In the genomic region with DNA sequence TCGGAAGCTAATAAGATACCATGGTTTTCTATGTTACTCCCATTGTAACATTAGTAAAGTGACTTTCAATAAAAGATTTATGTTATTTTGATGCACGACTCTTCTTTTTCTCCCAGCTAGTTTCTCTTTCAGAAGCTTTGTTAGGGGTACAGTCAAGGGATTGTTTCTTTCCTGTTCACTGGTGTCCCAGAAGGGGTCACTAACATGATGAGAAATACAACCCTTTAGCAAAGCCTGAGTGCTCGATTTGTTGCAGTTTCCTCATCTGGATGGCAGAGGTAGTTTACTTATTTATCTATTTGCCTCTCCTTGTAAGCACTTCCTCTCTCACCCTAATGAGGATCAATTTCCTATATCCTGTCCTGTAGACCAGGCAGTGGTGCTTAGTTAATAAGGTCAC, we compare ENCODE assay signal across 28 cellular contexts. TPM values are rescaled to one million over a fixed set of nuclear protein-coding genes. Genes with fewer than 3 reads are reported as not detected.
DNase-seq lines count a peak whose midpoint lies in the region; ATAC-seq and TF ChIP-seq lines count a peak whose summit lies in the region.
"Had no signal": no experiment of that assay in that cellular context is flagged by ENCODE, and none has a peak within 500 bp of the region (broad histone marks: within the 10 kb centered on the region; RNA-seq: fewer than 3 reads in every experiment).

No MANE protein-coding gene starts in this region.

- POLR2A ChIA-PET in activated CD8-positive, alpha-beta T cell treated with anti-CD3 and anti-CD28 coated beads for 36 hours (lab: Charles Lee) = interaction anchor here (1.5 to 2.1 kb wide), 2 partner anchors 9 to 11 kb away, joined by 4 to 5 read pairs; no protein-coding TSS in a partner anchor
- POLR2A ChIA-PET in activated CD8-positive, alpha-beta T cell treated with anti-CD3 and anti-CD28 coated beads, Interleukin-2, amount 10 ng/mL, durations not matched to agents 7 days and 5 days (lab: Charles Lee) = no interaction called here

- H3K9me3 ChIP-seq in T-helper 17 cell (ENCODE audit: control insufficient read depth, low read length, poor library complexity, severe bottlenecking) = no peaks in the 10 kb centered on the region
- H3K9me3 ChIP-seq: heart right ventricle, right atrium auricular region had no signal

- intact Hi-C loops in activated CD8-positive, alpha-beta T cell treated with anti-CD3 and anti-CD28 coated beads for 36 hours (cut with micrococcal nuclease) = no loop called here

- peak overlapping the region; percentile 49 for H3K27ac Mint-ChIP-seq in activated CD8-positive, alpha-beta T cell treated with anti-CD3 and anti-CD28 coated beads for 36 hours
- no peak overlapping the region for H3K27ac Mint-ChIP-seq in activated CD8-positive, alpha-beta T cell treated with anti-CD3 and anti-CD28 coated beads, Interleukin-2, amount 10 ng/mL, durations not matched to agents 7 days and 5 days
- H3K27ac Mint-ChIP-seq in central memory CD8-positive, alpha-beta T cell (ENCODE audit: low read depth) = peak overlapping the region; percentile 20
- no peak overlapping the region for H3K27ac Mint-ChIP-seq in T-helper 17 cell
- H3K27ac Mint-ChIP-seq: activated CD4-positive, alpha-beta T cell treated with anti-CD3 and anti-CD28 coated beads, Interleukin-2, amount 10 ng/mL, durations not matched to agents 24 days and 14 days; activated naive CD4-positive, alpha-beta T cell treated with anti-CD3 and anti-CD28 coated beads for 36 hours; GM23338; HFFc6 had no signal

- H3K4me1 Mint-ChIP-seq in activated CD8-positive, alpha-beta T cell treated with anti-CD3 and anti-CD28 coated beads for 36 hours (ENCODE audit: low read depth) = peaks cover 21% of the 10 kb centered on the region
- H3K4me1 Mint-ChIP-seq in activated CD8-positive, alpha-beta T cell treated with anti-CD3 and anti-CD28 coated beads, Interleukin-2, amount 10 ng/mL, durations not matched to agents 7 days and 5 days (ENCODE audit: low read depth) = peaks cover 6% of the 10 kb centered on the region
- peaks cover 24% of the 10 kb centered on the region for H3K4me1 Mint-ChIP-seq in central memory CD8-positive, alpha-beta T cell
- peaks cover 5% of the 10 kb centered on the region for H3K4me1 Mint-ChIP-seq in T-helper 17 cell
- H3K4me1 Mint-ChIP-seq: CD14-positive monocyte had no signal

- TF ChIP-seq CTCF in activated CD8-positive, alpha-beta T cell treated with anti-CD3 and anti-CD28 coated beads for 36 hours (IDR thresholded peaks at IDR 0.05) = no peak

- no peak for ATAC-seq in activated CD8-positive, alpha-beta T cell treated with anti-CD3 and anti-CD28 coated beads for 36 hours
- ATAC-seq in activated CD8-positive, alpha-beta T cell treated with anti-CD3 and anti-CD28 coated beads, Interleukin-2, amount 10 ng/mL, durations not matched to agents 7 days and 5 days = no peak
- peak; percentile 37 for ATAC-seq in GM18517 (IDR thresholded peaks at IDR 0.05; ENCODE audit: unreplicated experiment)
- peak; percentile 45 for ATAC-seq in HG03342 (IDR thresholded peaks at IDR 0.05; ENCODE audit: unreplicated experiment)
- ATAC-seq in central memory CD8-positive, alpha-beta T cell (replicated peaks; ENCODE audit: extremely low read depth, poor library complexity, severe bottlenecking) = peak; percentile 32
- ATAC-seq in T-helper 17 cell = no peak
- ATAC-seq: activated T-cell treated with anti-CD3 and anti-CD28 coated beads, Interleukin-2, amount 50 U/mL, for 4 hours; GM23338; heart right ventricle; Panc1; stimulated activated naive CD8-positive, alpha-beta T cell treated with anti-CD3 and anti-CD28 coated beads, Interleukin-15, Interleukin-2, amounts not matched to agents 100 U/mL and 50 U/mL, for 24 hours had no signal

- no peak overlapping the region for H3K4me3 Mint-ChIP-seq in activated CD8-positive, alpha-beta T cell treated with anti-CD3 and anti-CD28 coated beads for 36 hours
- H3K4me3 Mint-ChIP-seq in activated CD8-positive, alpha-beta T cell treated with anti-CD3 and anti-CD28 coated beads, Interleukin-2, amount 10 ng/mL, durations not matched to agents 7 days and 5 days = no peak overlapping the region
- H3K4me3 Mint-ChIP-seq in central memory CD8-positive, alpha-beta T cell = no peak overlapping the region
- H3K4me3 Mint-ChIP-seq in T-helper 17 cell = no peak overlapping the region
- H3K4me3 Mint-ChIP-seq: activated CD4-positive, alpha-beta T cell treated with anti-CD3 and anti-CD28 coated beads, Interleukin-2, amount 10 ng/mL, durations not matched to agents 24 days and 14 days; activated naive CD4-positive, alpha-beta T cell treated with anti-CD3 and anti-CD28 coated beads for 36 hours; activated T-cell treated with anti-CD3 and anti-CD28 coated beads, Interleukin-2, amount 50 U/mL, for 4 hours; CD14-positive monocyte; GM23338; HFFc6 had no signal

- H3K27me3 Mint-ChIP-seq in activated CD8-positive, alpha-beta T cell treated with anti-CD3 and anti-CD28 coated beads for 36 hours = no peaks in the 10 kb centered on the region
- H3K27me3 Mint-ChIP-seq in activated CD8-positive, alpha-beta T cell treated with anti-CD3 and anti-CD28 coated beads, Interleukin-2, amount 10 ng/mL, durations not matched to agents 7 days and 5 days (ENCODE audit: low read depth) = no peaks in the 10 kb centered on the region
- no peaks in the 10 kb centered on the region for H3K27me3 Mint-ChIP-seq in central memory CD8-positive, alpha-beta T cell
- no peaks in the 10 kb centered on the region for H3K27me3 Mint-ChIP-seq in T-helper 17 cell
- H3K27me3 Mint-ChIP-seq: activated CD4-positive, alpha-beta T cell treated with anti-CD3 and anti-CD28 coated beads, Interleukin-2, amount 10 ng/mL, durations not matched to agents 24 days and 14 days had no signal

- CTCF ChIA-PET in activated CD8-positive, alpha-beta T cell treated with anti-CD3 and anti-CD28 coated beads for 36 hours (lab: Charles Lee) = interaction anchor here (1.2 to 1.6 kb wide), 2 partner anchors 10 to 40 kb away, joined by 3 to 4 read pairs; no protein-coding TSS in a partner anchor
- CTCF ChIA-PET in activated CD8-positive, alpha-beta T cell treated with anti-CD3 and anti-CD28 coated beads, Interleukin-2, amount 10 ng/mL, durations not matched to agents 7 days and 5 days (lab: Charles Lee) = interaction anchor here (0.7 to 1.2 kb wide), 3 partner anchors 10 to 405 kb away, joined by 3 read pairs; no protein-coding TSS in a partner anchor

- DNase-seq in activated CD8-positive, alpha-beta T cell treated with anti-CD3 and anti-CD28 coated beads for 36 hours = no peak
- no peak for DNase-seq in activated CD8-positive, alpha-beta T cell treated with anti-CD3 and anti-CD28 coated beads, Interleukin-2, amount 10 ng/mL, durations not matched to agents 7 days and 5 days
- no peak for DNase-seq in central memory CD8-positive, alpha-beta T cell (ENCODE audit: low spot score in 2 of 2)
- no peak for DNase-seq in NCI-H1417 treated with DMSO at 0.1 percent for 48 hours (lab: John Stamatoyannopoulos, UW)
- DNase-seq in T-helper 17 cell = no peak
- DNase-seq in SIG-M5 (lab: John Stamatoyannopoulos, UW) = no peak
- DNase-seq: activated CD4-positive, alpha-beta T cell treated with anti-CD3 and anti-CD28 coated beads, Interleukin-2, amount 10 ng/mL, durations not matched to agents 24 days and 14 days; activated naive CD4-positive, alpha-beta T cell treated with anti-CD3 and anti-CD28 coated beads for 36 hours; activated T-cell treated with anti-CD3 and anti-CD28 coated beads, Interleukin-2, amount 50 U/mL, for 4 hours; amygdala; brain microvascular endothelial cell; Calu3; foreskin melanocyte; heart right ventricle; HFFc6; KBM-7; NCI-H1105; NCI-H1930; NCI-H69; SHP77; small intestine; stimulated activated naive CD8-positive, alpha-beta T cell treated with anti-CD3 and anti-CD28 coated beads, Interleukin-15, Interleukin-2, amounts not matched to agents 100 U/mL and 50 U/mL, for 24 hours had no signal

- H3K9me3 Mint-ChIP-seq in activated CD8-positive, alpha-beta T cell treated with anti-CD3 and anti-CD28 coated beads for 36 hours = no peaks in the 10 kb centered on the region
- H3K9me3 Mint-ChIP-seq in activated CD8-positive, alpha-beta T cell treated with anti-CD3 and anti-CD28 coated beads, Interleukin-2, amount 10 ng/mL, durations not matched to agents 7 days and 5 days (ENCODE audit: insufficient read depth) = no peaks in the 10 kb centered on the region
- H3K9me3 Mint-ChIP-seq in central memory CD8-positive, alpha-beta T cell = no peaks in the 10 kb centered on the region
- H3K9me3 Mint-ChIP-seq: activated CD4-positive, alpha-beta T cell treated with anti-CD3 and anti-CD28 coated beads, Interleukin-2, amount 10 ng/mL, durations not matched to agents 24 days and 14 days; activated naive CD4-positive, alpha-beta T cell treated with anti-CD3 and anti-CD28 coated beads for 36 hours; activated T-cell treated with anti-CD3 and anti-CD28 coated beads, Interleukin-2, amount 50 U/mL, for 4 hours; CD14-positive monocyte; GM23338; HFFc6 had no signal

- peaks cover 39% of the 10 kb centered on the region for H3K36me3 Mint-ChIP-seq in activated CD8-positive, alpha-beta T cell treated with anti-CD3 and anti-CD28 coated beads for 36 hours (ENCODE audit: low read depth)
- H3K36me3 Mint-ChIP-seq in activated CD8-positive, alpha-beta T cell treated with anti-CD3 and anti-CD28 coated beads, Interleukin-2, amount 10 ng/mL, durations not matched to agents 7 days and 5 days (ENCODE audit: low read depth) = peaks cover 42% of the 10 kb centered on the region
- H3K36me3 Mint-ChIP-seq in central memory CD8-positive, alpha-beta T cell (ENCODE audit: insufficient read depth) = peaks cover 31% of the 10 kb centered on the region
- peaks cover 12% of the 10 kb centered on the region for H3K36me3 Mint-ChIP-seq in T-helper 17 cell (ENCODE audit: low read depth)

RNA-seq across cellular contexts. Expression of gene SRI, which starts 17.0 kb away (rescaled TPM):
- 100 to 1,000 TPM; 169 TPM for total RNA-seq in activated CD8-positive, alpha-beta T cell treated with anti-CD3 and anti-CD28 coated beads for 36 hours
- 100 to 1,000 TPM; 110 to 117 TPM for total RNA-seq in activated CD8-positive, alpha-beta T cell treated with anti-CD3 and anti-CD28 coated beads, Interleukin-2, amount 10 ng/mL, durations not matched to agents 7 days and 5 days
- 10 to 100 TPM; 58.1 to 65.8 TPM for total RNA-seq in T-helper 17 cell

Comparison
In these comparisons a context has a peak if more than half of its experiments do, and no peak if none do; other contexts are left out.
1. H3K27ac Mint-ChIP-seq: peak in activated CD8-positive, alpha-beta T cell treated with anti-CD3 and anti-CD28 coated beads for 36 hours (single experiment) and central memory CD8-positive, alpha-beta T cell (single experiment); none in activated CD8-positive, alpha-beta T cell treated with anti-CD3 and anti-CD28 coated beads, Interleukin-2, amount 10 ng/mL, durations not matched to agents 7 days and 5 days (single experiment) and T-helper 17 cell (single experiment).
2. ATAC-seq: peak in GM18517 (single experiment), HG03342 (single experiment) and central memory CD8-positive, alpha-beta T cell (single experiment); none in activated CD8-positive, alpha-beta T cell treated with anti-CD3 and anti-CD28 coated beads for 36 hours (single experiment), activated CD8-positive, alpha-beta T cell treated with anti-CD3 and anti-CD28 coated beads, Interleukin-2, amount 10 ng/mL, durations not matched to agents 7 days and 5 days (single experiment) and T-helper 17 cell (single experiment).